1 cellular context compared by ENCODE assay signal in genomic region chr7:101231644-101232043, GRCh38.
TF ChIP-seq lines count a peak whose summit lies in the region.

No MANE protein-coding gene starts in this region.

TF ChIP-seq in endothelial cell of umbilical vein, 7 proteins besides CTCF, POLR2A, EP300 and RAD21:
- TF ChIP-seq FOS (IDR thresholded peaks at IDR 0.05; ENCODE audit: borderline replicate concordance, insufficient read depth, low read length): no peak
- TF ChIP-seq EZH2 (IDR thresholded peaks at IDR 0.05; ENCODE audit: borderline replicate concordance, low read depth, low read length, severe bottlenecking): no peak
- no peak for TF ChIP-seq JUN (IDR thresholded peaks at IDR 0.05; ENCODE audit: borderline replicate concordance, insufficient read depth, insufficient read length, low read depth)
- no peak for TF ChIP-seq GATA2 (IDR thresholded peaks at IDR 0.05; ENCODE audit: insufficient read depth, insufficient read length, low read depth, low read length)
- TF ChIP-seq POLR2AphosphoS5 (IDR thresholded peaks at IDR 0.05; ENCODE audit: insufficient read depth, low read depth, low read length): peak; percentile 16
- TF ChIP-seq MAX (IDR thresholded peaks at IDR 0.05; ENCODE audit: insufficient read depth, insufficient read length): no peak
- TF ChIP-seq MYC (IDR thresholded peaks at IDR 0.05; ENCODE audit: low read depth, low read length): no peak
